ENCODE assay signal across 8 cellular contexts in the genomic region with DNA sequence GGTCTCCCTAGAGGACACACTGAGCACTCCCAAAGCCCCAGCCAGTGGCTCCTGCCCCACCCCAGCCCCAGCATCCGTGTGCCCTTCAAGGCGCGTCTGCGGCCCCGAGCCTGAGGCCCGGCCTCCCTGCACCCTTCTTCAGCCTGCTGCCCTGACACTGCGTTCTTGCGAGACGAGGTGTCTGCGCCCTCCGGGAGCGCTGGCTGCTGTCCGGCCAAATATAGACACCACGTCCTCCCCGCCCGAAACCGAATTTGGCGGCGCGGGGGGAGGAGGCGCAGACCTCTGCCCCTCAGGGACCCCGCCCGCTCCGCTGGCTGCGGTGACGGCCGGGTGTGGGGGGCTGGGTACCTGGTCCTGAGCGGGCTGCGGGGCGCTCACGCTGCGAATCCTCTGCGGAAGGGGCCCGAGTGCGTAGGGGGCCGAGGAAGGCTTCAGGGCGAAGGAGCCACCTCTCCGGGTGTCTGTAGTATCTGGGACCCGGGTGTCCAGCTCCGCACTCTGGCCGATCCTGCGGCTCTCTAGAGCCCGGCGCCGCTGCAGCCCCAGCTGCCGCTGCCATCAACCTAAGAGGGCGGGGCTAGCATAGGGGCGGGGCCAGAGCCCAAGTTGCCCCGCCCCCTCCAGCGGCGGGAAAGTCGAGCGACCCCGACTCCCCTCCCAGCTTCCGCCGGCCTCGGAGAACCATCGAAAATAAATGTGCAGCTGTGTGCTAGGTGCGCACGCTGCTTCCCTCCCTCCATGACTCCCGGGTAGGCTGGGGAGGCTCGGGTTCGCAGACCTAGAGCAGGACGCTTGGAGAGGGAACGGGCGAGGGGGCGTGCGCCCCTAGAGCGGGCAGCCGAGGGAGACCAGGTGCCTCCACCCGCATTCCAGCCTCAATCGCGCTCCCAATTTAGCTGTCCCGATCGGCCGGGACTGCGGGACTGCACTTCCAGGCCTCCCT. TPM values are rescaled to one million over a fixed set of nuclear protein-coding genes. Genes with fewer than 3 reads are reported as not detected.
A peak's percentile ranks its signal among the peaks of the same experiment; 100 is the strongest.
DNase-seq lines count a peak whose midpoint lies in the region; ATAC-seq, FAIRE-seq and TF ChIP-seq lines count a peak whose summit lies in the region.

TSS of gene CORO6 (minus strand) at position 576 of the 946 bp plus-strand sequence. CDS start 1,491 bp downstream, outside the sequence.

- H3K4me3 ChIP-seq in OCI-LY3 (ENCODE audit: low read length), result peak within 1 kb of the TSS; percentile 80
- peak within 1 kb of the TSS; percentile 68 for H3K4me3 ChIP-seq in neural cell (ENCODE audit: low read length)
- peak within 1 kb of the TSS; percentile 76 for H3K4me3 ChIP-seq in upper lobe of right lung

- no peaks in the 10 kb centered on the region for H4K20me1 ChIP-seq in OCI-LY3 (ENCODE audit: insufficient read depth, low read length)
- no peaks in the 10 kb centered on the region for H4K20me1 ChIP-seq in neural cell (ENCODE audit: insufficient read depth)

- DNase-seq in ELF-1 (ENCODE audit: low read depth, low spot score) (peak; percentile 92), frontal cortex (ENCODE audit: low spot score in 2 of 2) (peak; percentile 63 to 82), upper lobe of right lung (peak; percentile 75), GOT3 (lab: John Stamatoyannopoulos, UW) (no peak)
- peak; percentile 88 for DNase-seq in activated effector memory CD4-positive, alpha-beta T cell treated with anti-CD3 and anti-CD28 coated beads, Interleukin-2, amount 50 U/mL, for 16 hours

- no peak for TF ChIP-seq RAD21 in neural cell (conservative IDR thresholded peaks at IDR 0.05)

- H3K27me3 ChIP-seq in OCI-LY3 (ENCODE audit: low read depth, low read length) (no peaks in the 10 kb centered on the region; the same call in 1 of the 2 replicates), neural cell (ENCODE audit: insufficient read depth, low read depth, low read length) (peaks cover 41% of the 10 kb centered on the region), upper lobe of right lung (no peaks in the 10 kb centered on the region)

- peak; percentile 45 for ATAC-seq in HG02610 (IDR thresholded peaks at IDR 0.05; ENCODE audit: unreplicated experiment)
- peak; percentile 68 for ATAC-seq in upper lobe of right lung

- no peaks in the 10 kb centered on the region for H3K9me3 ChIP-seq in OCI-LY3 (ENCODE audit: insufficient read depth, low read length)
- H3K9me3 ChIP-seq in neural cell (ENCODE audit: low read length), result no peaks in the 10 kb centered on the region
- no peaks in the 10 kb centered on the region for H3K9me3 ChIP-seq in upper lobe of right lung

- H3K79me2 ChIP-seq in OCI-LY3 (ENCODE audit: low read length), result no peaks in the 10 kb centered on the region
- no peaks in the 10 kb centered on the region for H3K79me2 ChIP-seq in neural cell (replicated peaks; ENCODE audit: insufficient read depth, low read length)

- TF ChIP-seq CTCF in OCI-LY3 (IDR thresholded peaks at IDR 0.05; ENCODE audit: low read depth, low read length) (no peak), neural cell (IDR thresholded peaks at IDR 0.05; ENCODE audit: poor library complexity, severe bottlenecking) (no peak), upper lobe of right lung (IDR thresholded peaks at IDR 0.05) (no peak)

- H3K4me1 ChIP-seq in OCI-LY3 (ENCODE audit: low read length) (peaks cover 5% of the 10 kb centered on the region; the same call in 1 of the 2 replicates), upper lobe of right lung (peaks cover 20% of the 10 kb centered on the region)

- H3K27ac ChIP-seq in OCI-LY3 (ENCODE audit: low read length), result no peak within 1 kb of the TSS
- no peak within 1 kb of the TSS for H3K27ac ChIP-seq in neural cell (ENCODE audit: low read length)
- H3K27ac ChIP-seq in upper lobe of right lung, result no peak within 1 kb of the TSS

- H3K9ac ChIP-seq in OCI-LY3 (ENCODE audit: low read length), result peak within 1 kb of the TSS; percentile 36
- H3K9ac ChIP-seq in neural cell (ENCODE audit: low read length), result peak within 1 kb of the TSS; percentile 36

- H3K9me2 ChIP-seq in neural cell (ENCODE audit: insufficient read depth, low read length), result no peaks in the 10 kb centered on the region

- H3F3A ChIP-seq in neural cell (ENCODE audit: insufficient read depth, low read length, poor library complexity, severe bottlenecking), result no peaks in the 10 kb centered on the region

- TF ChIP-seq EP300 in neural cell (conservative IDR thresholded peaks at IDR 0.05; ENCODE audit: poor library complexity, severe bottlenecking), result no peak

- intact Hi-C loops in upper lobe of right lung (cut with DNase I), result no loop called here

- H3K36me3 ChIP-seq in OCI-LY3 (replicated peaks; ENCODE audit: low read depth, low read length) (no peaks in the 10 kb centered on the region), neural cell (ENCODE audit: insufficient read depth, low read length) (no peaks in the 10 kb centered on the region), upper lobe of right lung (no peaks in the 10 kb centered on the region)

- no peak for FAIRE-seq in frontal cortex (lab: Jason Lieb, UNC)

- H2AFZ ChIP-seq in OCI-LY3 (ENCODE audit: low read depth, low read length) (peak within 1 kb of the TSS; percentile 10; the same call in 1 of the 2 replicates), neural cell (ENCODE audit: low read depth, low read length) (no peak within 1 kb of the TSS)

- H3K4me2 ChIP-seq in OCI-LY3 (ENCODE audit: low read length) (peak within 1 kb of the TSS; percentile 69), neural cell (ENCODE audit: low read length) (no peak within 1 kb of the TSS)

TF ChIP-seq in neural cell, 6 proteins besides CTCF, POLR2A, EP300 and RAD21:
- peak; percentile 51 for TF ChIP-seq MXI1 (conservative IDR thresholded peaks at IDR 0.05; ENCODE audit: poor library complexity, severe bottlenecking)
- TF ChIP-seq TAF1 (IDR thresholded peaks at IDR 0.05; ENCODE audit: low read depth), result no peak

RNA-seq across cellular contexts. Expression of gene CORO6, which starts in this region (rescaled TPM):
- total RNA-seq in frontal cortex, result 0.82 TPM
- 1.2 and 4.3 TPM in 2 replicates for polyA plus RNA-seq in neural cell
- 1.0 and 2.4 TPM in 2 replicates for polyA minus RNA-seq in neural cell
- 7.7 TPM for total RNA-seq in upper lobe of right lung

Comparison
In these comparisons a context has a peak if more than half of its experiments do, and no peak if none do; other contexts are left out.
1. Peak in DNase-seq in frontal cortex; RNA of the gene not detected or under 1 TPM.